ENCODE assay signal across 19 cellular contexts in the genomic region with DNA sequence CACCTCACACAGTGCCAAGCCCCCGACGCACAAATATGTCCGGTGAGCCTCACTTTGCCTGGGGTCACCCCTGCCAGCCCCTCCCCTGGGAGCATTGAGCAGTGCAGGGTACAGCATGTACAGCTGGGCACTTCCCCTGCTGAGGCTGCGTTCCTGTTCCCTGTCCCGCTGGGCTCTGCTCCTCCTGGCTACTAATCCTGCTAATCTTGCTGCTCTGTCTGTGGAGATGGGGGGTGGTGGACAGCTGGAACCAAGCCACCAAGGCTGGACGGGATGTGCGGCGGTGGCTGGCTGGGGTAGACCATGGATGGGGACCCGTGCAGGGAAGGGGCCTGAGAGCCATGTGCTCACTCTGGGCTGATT. TPM values are rescaled to one million over a fixed set of nuclear protein-coding genes. Genes with fewer than 3 reads are reported as not detected.
DNase-seq lines count a peak whose midpoint lies in the region; ATAC-seq, FAIRE-seq and TF ChIP-seq lines count a peak whose summit lies in the region.
"Had no signal": no experiment of that assay in that cellular context is flagged by ENCODE, and none has a peak within 500 bp of the region (broad histone marks: within the 10 kb centered on the region; RNA-seq: fewer than 3 reads in every experiment).

No MANE protein-coding gene starts in this region.

- no peaks in the 10 kb centered on the region for H3K9me3 Mint-ChIP-seq in stimulated activated naive CD8-positive, alpha-beta T cell treated with anti-CD3 and anti-CD28 coated beads, Interleukin-15, amount 100 ng/mL, for 72 hours

- FAIRE-seq in endothelial cell of umbilical vein (lab: Jason Lieb, UNC) = no peak
- FAIRE-seq: GM18507 had no signal

- TF ChIP-seq EP300 in Ishikawa (IDR thresholded peaks at IDR 0.05; ENCODE audit: borderline replicate concordance) = peak; percentile 25; the same call in 1 of the 2 replicates

- no TSS peak for BruUV-seq in endothelial cell of umbilical vein (replicated peaks; lab: Mats Ljungman, UMichigan)

- dilution Hi-C loops in endothelial cell of umbilical vein (cut with MboI; ENCODE audit: extremely low pct_ligation_motif_present, low sequenced_read_pairs) = no loop called here

- peaks cover 16% of the 10 kb centered on the region for H3K4me1 ChIP-seq in endothelial cell of umbilical vein (ENCODE audit: control insufficient read depth, extremely low read depth, insufficient read depth, low read length)
- H3K4me1 ChIP-seq in osteoblast (ENCODE audit: insufficient read depth, low read length) = no peaks in the 10 kb centered on the region
- H3K4me1 ChIP-seq: BE2C had no signal

- CTCF ChIA-PET in endothelial cell of umbilical vein (lab: Charles Lee) = no interaction called here

- no peak for ATAC-seq in stimulated activated naive CD8-positive, alpha-beta T cell treated with anti-CD3 and anti-CD28 coated beads, Interleukin-15, amount 100 ng/mL, for 72 hours
- ATAC-seq in GM21825 (IDR thresholded peaks at IDR 0.05; ENCODE audit: unreplicated experiment) = no peak

- no peak overlapping the region for H3K27ac Mint-ChIP-seq in stimulated activated naive CD8-positive, alpha-beta T cell treated with anti-CD3 and anti-CD28 coated beads, Interleukin-15, amount 100 ng/mL, for 72 hours

- H3K9me1 ChIP-seq in endothelial cell of umbilical vein (replicated peaks; ENCODE audit: control insufficient read depth, extremely low read depth, insufficient read depth, low read length) = no peaks in the 10 kb centered on the region

- H3K9ac ChIP-seq in endothelial cell of umbilical vein (replicated peaks; ENCODE audit: extremely low read depth, insufficient read depth, low read length) = no peak overlapping the region

- TF ChIP-seq CTCF in endothelial cell of umbilical vein (IDR thresholded peaks at IDR 0.05; ENCODE audit: extremely low read depth in 1 of 2, insufficient read depth in 1 of 2, low read depth in 1 of 2, low read length in 2 of 2) = no peak
- TF ChIP-seq CTCF in osteoblast (IDR thresholded peaks at IDR 0.05; ENCODE audit: extremely low read depth, low read depth, low read length) = no peak

- H3K79me2 ChIP-seq in endothelial cell of umbilical vein (ENCODE audit: control insufficient read depth, insufficient read depth, low read length) (no peaks in the 10 kb centered on the region), osteoblast (ENCODE audit: insufficient read depth, low read length) (no peaks in the 10 kb centered on the region)

- peaks cover 57% of the 10 kb centered on the region for H3K4me1 Mint-ChIP-seq in stimulated activated naive CD8-positive, alpha-beta T cell treated with anti-CD3 and anti-CD28 coated beads, Interleukin-15, amount 100 ng/mL, for 72 hours

- no peak overlapping the region for H3K4me3 Mint-ChIP-seq in stimulated activated naive CD8-positive, alpha-beta T cell treated with anti-CD3 and anti-CD28 coated beads, Interleukin-15, amount 100 ng/mL, for 72 hours

- DNase-seq in endothelial cell of umbilical vein (ENCODE audit: low read depth, low spot score) (peak; percentile 24), osteoblast (ENCODE audit: insufficient read length, low spot score, missing footprints) (peak; percentile 76), COLO668 (lab: John Stamatoyannopoulos, UW; ENCODE audit: unreplicated experiment) (no peak)
- no peak for DNase-seq in stimulated activated naive CD8-positive, alpha-beta T cell treated with anti-CD3 and anti-CD28 coated beads, Interleukin-15, amount 100 ng/mL, for 72 hours
- DNase-seq: activated CD4-positive, alpha-beta T cell treated with anti-CD3 and anti-CD28 coated beads, Interleukin-2, amount 50 U/mL, for 4 hours; activated effector memory CD4-positive, alpha-beta T cell treated with Interleukin-2 at 50 U/mL for 16 hours; BE2C; NCI-H1092 treated with DMSO at 0.1 percent for 48 hours; NCI-H226; stimulated activated CD4-positive, alpha-beta T cell treated with anti-CD3 and anti-CD28 coated beads, Interleukin-4, amount 100 ng/mL, for 4 hours; stimulated activated naive CD4-positive, alpha-beta T cell treated with Interleukin-2 at 50 U/mL for 16 hours; T-helper 1 cell had no signal

- intact Hi-C loops in endothelial cell of umbilical vein (cut with micrococcal nuclease) = no loop called here

- H4K20me1 ChIP-seq in endothelial cell of umbilical vein (replicated peaks; ENCODE audit: control insufficient read depth, extremely low read depth, insufficient read depth, low read length) = no peaks in the 10 kb centered on the region
- peaks cover 9% of the 10 kb centered on the region for H4K20me1 ChIP-seq in osteoblast (ENCODE audit: insufficient read depth, low read length)

- TF ChIP-seq RAD21 in Ishikawa (IDR thresholded peaks at IDR 0.05; ENCODE audit: low read depth) = no peak

- TF ChIP-seq POLR2A in endothelial cell of umbilical vein (IDR thresholded peaks at IDR 0.05; ENCODE audit: low read depth, low read length) = no peak

- H2AFZ ChIP-seq in endothelial cell of umbilical vein (ENCODE audit: low read depth, low read length) (no peak overlapping the region), osteoblast (ENCODE audit: low read length) (no peak overlapping the region)

- H3K9me3 ChIP-seq in endothelial cell of umbilical vein (replicated peaks; ENCODE audit: control insufficient read depth, insufficient read depth, low read length) (no peaks in the 10 kb centered on the region), osteoblast (ENCODE audit: low read depth, low read length) (no peaks in the 10 kb centered on the region)
- H3K9me3 ChIP-seq: BE2C had no signal

- H3K36me3 ChIP-seq in endothelial cell of umbilical vein (ENCODE audit: control insufficient read depth in 2 of 2, extremely low read depth in 1 of 2, insufficient read depth in 2 of 2, low read length in 2 of 2) = peaks cover 0 to 2% of the 10 kb centered on the region in 2 experiments
- peaks cover 4% of the 10 kb centered on the region for H3K36me3 ChIP-seq in osteoblast (ENCODE audit: insufficient read depth, low read length)

- H3K27me3 ChIP-seq in endothelial cell of umbilical vein (ENCODE audit: control insufficient read depth in 2 of 2, insufficient read depth in 2 of 2, low read length in 2 of 2) (no peaks in the 10 kb centered on the region), osteoblast (ENCODE audit: insufficient read depth, low read length) (peaks cover 13% of the 10 kb centered on the region)
- H3K27me3 ChIP-seq: BE2C, cardiac muscle cell had no signal

- H3K27me3 Mint-ChIP-seq in stimulated activated naive CD8-positive, alpha-beta T cell treated with anti-CD3 and anti-CD28 coated beads, Interleukin-15, amount 100 ng/mL, for 72 hours = peaks cover 5% of the 10 kb centered on the region

- H3K4me2 ChIP-seq in endothelial cell of umbilical vein (ENCODE audit: insufficient read depth, low read length) = no peak overlapping the region
- H3K4me2 ChIP-seq in osteoblast (ENCODE audit: insufficient read depth, low read length) = no peak overlapping the region

- H3K4me3 ChIP-seq in endothelial cell of umbilical vein (replicated peaks in 1 of 3; ENCODE audit: insufficient read depth in 1 of 3, low read depth in 1 of 3, low read length in 3 of 3) (no peak overlapping the region), osteoblast (ENCODE audit: insufficient read depth, low read length) (no peak overlapping the region)
- H3K4me3 ChIP-seq: cardiac muscle cell had no signal

- POLR2A ChIA-PET in endothelial cell of umbilical vein (lab: Charles Lee) = interaction anchor here (1.7 kb wide), 1 partner anchor 10 kb away, joined by 3 read pairs; no protein-coding TSS in a partner anchor

- H3K27ac ChIP-seq in endothelial cell of umbilical vein (ENCODE audit: insufficient read depth, low read depth, low read length) = no peak overlapping the region
- no peak overlapping the region for H3K27ac ChIP-seq in osteoblast (ENCODE audit: low read depth, low read length)
- H3K27ac ChIP-seq: cardiac muscle cell had no signal

RNA-seq across cellular contexts. Expression of a gene that starts 4.1 kb away (rescaled TPM):
- total RNA-seq in endothelial cell of umbilical vein (0.78 and 0.93 TPM in 2 replicates), osteoblast (0.29 and 0.36 TPM in 2 replicates)
- polyA plus RNA-seq in endothelial cell of umbilical vein = 0.46 and 0.51 TPM in 2 replicates
- polyA plus RNA-seq in endothelial cell of umbilical vein (2011; cell fraction: cytosol; rRNA removed) = 0.18 TPM in 1 of 2 replicates, not detected in the other
- 2.8 and 5.0 TPM in 2 replicates for polyA plus RNA-seq in endothelial cell of umbilical vein (2011; cell fraction: nucleus; rRNA removed)
- 0.29 and 1.3 TPM in 2 replicates for polyA plus RNA-seq in endothelial cell of umbilical vein (2012)
- polyA minus RNA-seq in endothelial cell of umbilical vein = 0.45 and 1.3 TPM in 2 replicates
- polyA minus RNA-seq in endothelial cell of umbilical vein (2011; cell fraction: cytosol; rRNA and poly(A)+ RNA removed) = 1.0 TPM
- polyA minus RNA-seq in endothelial cell of umbilical vein (2011; cell fraction: nucleus; rRNA and poly(A)+ RNA removed) = 1.1 and 1.8 TPM in 2 replicates
- total RNA-seq: epithelial cell of proximal tubule had no signal

RNA-seq across cellular contexts. Expression of a gene that starts 7.2 kb away (rescaled TPM):
- total RNA-seq in endothelial cell of umbilical vein (not detected in 2 replicates), osteoblast (not detected in 2 replicates)
- 0.11 and 0.35 TPM in 2 replicates for polyA plus RNA-seq in endothelial cell of umbilical vein
- not detected in 2 replicates for polyA plus RNA-seq in endothelial cell of umbilical vein (2011; cell fraction: cytosol; rRNA removed)
- polyA plus RNA-seq in endothelial cell of umbilical vein (2011; cell fraction: nucleus; rRNA removed) = 0.13 and 0.22 TPM in 2 replicates
- not detected in 2 replicates for polyA plus RNA-seq in endothelial cell of umbilical vein (2012)
- polyA minus RNA-seq in endothelial cell of umbilical vein = not detected in 2 replicates
- not detected for polyA minus RNA-seq in endothelial cell of umbilical vein (2011; cell fraction: cytosol; rRNA and poly(A)+ RNA removed)
- not detected in 2 replicates for polyA minus RNA-seq in endothelial cell of umbilical vein (2011; cell fraction: nucleus; rRNA and poly(A)+ RNA removed)
- total RNA-seq: epithelial cell of proximal tubule, G401, pulmonary artery endothelial cell had no signal

RNA-seq across cellular contexts. Expression of a gene that starts 24.1 kb away (rescaled TPM):
- 48.9 and 51.0 TPM in 2 replicates for total RNA-seq in endothelial cell of umbilical vein
- 75.7 and 102 TPM in 2 replicates for polyA plus RNA-seq in endothelial cell of umbilical vein
- polyA plus RNA-seq in endothelial cell of umbilical vein (2011; cell fraction: cytosol; rRNA removed) = 59.8 and 64.7 TPM in 2 replicates
- polyA plus RNA-seq in endothelial cell of umbilical vein (2011; cell fraction: nucleus; rRNA removed) = 197 and 251 TPM in 2 replicates
- 42.1 and 55.4 TPM in 2 replicates for polyA plus RNA-seq in endothelial cell of umbilical vein (2012)
- polyA minus RNA-seq in endothelial cell of umbilical vein = 77.4 and 91.7 TPM in 2 replicates
- polyA minus RNA-seq in endothelial cell of umbilical vein (2011; cell fraction: cytosol; rRNA and poly(A)+ RNA removed) = 25.9 TPM
- polyA minus RNA-seq in endothelial cell of umbilical vein (2011; cell fraction: nucleus; rRNA and poly(A)+ RNA removed) = 40.4 and 56.2 TPM in 2 replicates
- 31.5 and 35.8 TPM in 2 replicates for total RNA-seq in osteoblast

RNA-seq across cellular contexts. Expression of a gene that starts 26.8 kb away (rescaled TPM):
- total RNA-seq in endothelial cell of umbilical vein (6.4 and 7.0 TPM in 2 replicates), osteoblast (10.3 and 10.9 TPM in 2 replicates)
- 14.9 and 17.0 TPM in 2 replicates for polyA plus RNA-seq in endothelial cell of umbilical vein
- polyA plus RNA-seq in endothelial cell of umbilical vein (2011; cell fraction: cytosol; rRNA removed) = 6.9 and 9.6 TPM in 2 replicates
- polyA plus RNA-seq in endothelial cell of umbilical vein (2011; cell fraction: nucleus; rRNA removed) = 31.1 and 34.7 TPM in 2 replicates
- 4.2 and 6.0 TPM in 2 replicates for polyA plus RNA-seq in endothelial cell of umbilical vein (2012)
- polyA minus RNA-seq in endothelial cell of umbilical vein = 8.3 and 9.9 TPM in 2 replicates
- 2.4 TPM for polyA minus RNA-seq in endothelial cell of umbilical vein (2011; cell fraction: cytosol; rRNA and poly(A)+ RNA removed)
- polyA minus RNA-seq in endothelial cell of umbilical vein (2011; cell fraction: nucleus; rRNA and poly(A)+ RNA removed) = 5.9 and 6.2 TPM in 2 replicates

RNA-seq across cellular contexts. Expression of a gene that starts 34.3 kb away (rescaled TPM):
- total RNA-seq in endothelial cell of umbilical vein (not detected in 2 replicates), osteoblast (not detected in 2 replicates)
- polyA plus RNA-seq in endothelial cell of umbilical vein = not detected in 2 replicates
- not detected in 2 replicates for polyA plus RNA-seq in endothelial cell of umbilical vein (2011; cell fraction: cytosol; rRNA removed)
- polyA plus RNA-seq in endothelial cell of umbilical vein (2011; cell fraction: nucleus; rRNA removed) = not detected in 2 replicates
- not detected in 2 replicates for polyA plus RNA-seq in endothelial cell of umbilical vein (2012)
- polyA minus RNA-seq in endothelial cell of umbilical vein = not detected in 2 replicates
- polyA minus RNA-seq in endothelial cell of umbilical vein (2011; cell fraction: cytosol; rRNA and poly(A)+ RNA removed) = not detected
- not detected in 2 replicates for polyA minus RNA-seq in endothelial cell of umbilical vein (2011; cell fraction: nucleus; rRNA and poly(A)+ RNA removed)
- total RNA-seq: epithelial cell of proximal tubule, pulmonary artery endothelial cell had no signal

Comparison
In these comparisons a context has a peak if more than half of its experiments do, and no peak if none do; other contexts are left out.
1. DNase-seq: peak in endothelial cell of umbilical vein (single experiment) and osteoblast (single experiment); none in stimulated activated naive CD8-positive, alpha-beta T cell treated with anti-CD3 and anti-CD28 coated beads, Interleukin-15, amount 100 ng/mL, for 72 hours (0 of 2) and COLO668 (single experiment).